8 cellular contexts compared by ENCODE assay signal in genomic region chr2:197209742-197210408, GRCh38.
DNase-seq lines count a peak whose midpoint lies in the region; ATAC-seq lines count a peak whose summit lies in the region.

No MANE protein-coding gene starts in this region.

- H3K36me3 Mint-ChIP-seq in CD4-positive, alpha-beta memory T cell = peaks cover 3 to 32% of the 10 kb centered on the region in 2 donors

- H3K4me3 Mint-ChIP-seq in CD4-positive, alpha-beta memory T cell = peak overlapping the region; percentile 38 to 88 (median 74)

- H3K27ac Mint-ChIP-seq in CD4-positive, alpha-beta memory T cell = peak overlapping the region; percentile 88 to 100 (median 98)

- H3K27me3 Mint-ChIP-seq in CD4-positive, alpha-beta memory T cell = peaks cover 0 to 3% of the 10 kb centered on the region in 2 donors

- H3K4ac ChIP-seq in neuronal stem cell (ENCODE audit: low read length) = no peak overlapping the region

- WGBS in neuronal stem cell (ENCODE audit: extremely low coverage in 2 of 2, insufficient read length in 2 of 2, insufficient replicate concordance in 1 of 2), 2 donors = no CpG with 5 or more reads among the region's 6 CpGs

- no peak overlapping the region for H2AFZ ChIP-seq in neuronal stem cell (ENCODE audit: low read length)

- H3K9me3 Mint-ChIP-seq in CD4-positive, alpha-beta memory T cell = no peaks in the 10 kb centered on the region

- H4K91ac ChIP-seq in neuronal stem cell (ENCODE audit: low read depth, low read length, poor library complexity) = no peak overlapping the region

- no peaks in the 10 kb centered on the region for H3K27me3 ChIP-seq in CD4-positive, alpha-beta memory T cell (ENCODE audit: insufficient read depth, low read length)
- H3K27me3 ChIP-seq in neuronal stem cell (ENCODE audit: control insufficient read depth in 3 of 3, insufficient read depth in 3 of 3, low read depth in 1 of 3, low read length in 3 of 3) = no peaks in the 10 kb centered on the region

- H4K8ac ChIP-seq in neuronal stem cell (ENCODE audit: low read depth, low read length) = no peak overlapping the region

- peaks cover 100% of the 10 kb centered on the region for H3K4me1 ChIP-seq in CD4-positive, alpha-beta memory T cell (ENCODE audit: insufficient read depth, low read length)
- H3K4me1 ChIP-seq in neuronal stem cell (ENCODE audit: control insufficient read depth in 2 of 2, insufficient read depth in 1 of 2, low read depth in 1 of 2, low read length in 2 of 2) = peaks cover 0 to 4% of the 10 kb centered on the region in 2 donors

- no peak overlapping the region for H3K14ac ChIP-seq in neuronal stem cell (ENCODE audit: low read length)

- peak in 4 of 5 donors; percentile 37 to 86 (median 40) for DNase-seq in CD4-positive, alpha-beta memory T cell
- peak; percentile 22 for DNase-seq in MV-4-11 (lab: John Stamatoyannopoulos, UW)
- peak; percentile 63 for DNase-seq in astrocyte of the hippocampus (ENCODE audit: low read depth, low spot score)
- DNase-seq in stimulated activated CD4-positive, alpha-beta T cell treated with anti-CD3 and anti-CD28 coated beads, Interleukin-4, amount 100 ng/mL, for 1 hour = peak; percentile 23
- DNase-seq in HPDE6-E6E7 (ENCODE audit: extremely low spot score) = no peak
- DNase-seq in neuronal stem cell (ENCODE audit: low spot score) = no peak
- no peak for DNase-seq in NCI-H2227 (lab: John Stamatoyannopoulos, UW; ENCODE audit: unreplicated experiment)

- H2BK5ac ChIP-seq in neuronal stem cell (ENCODE audit: low read length) = no peak overlapping the region

- no peak overlapping the region for H3K9ac ChIP-seq in neuronal stem cell (ENCODE audit: low read depth, low read length, poor library complexity)

- POLR2A ChIA-PET in CD4-positive, alpha-beta memory T cell (lab: Charles Lee; ENCODE audit: partially characterized antibody) = interaction anchor here (0.5 to 55.3 kb wide), 7 partner anchors 2 to 133 kb away, joined by 3 to 1394 read pairs (median 6); partner anchors contain the start of gene ANKRD44

- peak overlapping the region in 1 of 2 donors; percentile 12 for H3K4me3 ChIP-seq in CD4-positive, alpha-beta memory T cell (ENCODE audit: low read length in 2 of 2)
- H3K4me3 ChIP-seq in neuronal stem cell (ENCODE audit: low read length in 2 of 2) = no peak overlapping the region

- H2AK5ac ChIP-seq in neuronal stem cell (ENCODE audit: low read depth, low read length) = no peak overlapping the region

- H2BK15ac ChIP-seq in neuronal stem cell (ENCODE audit: low read length) = no peak overlapping the region

- intact Hi-C loops in CD4-positive, alpha-beta memory T cell (cut with micrococcal nuclease) = loop anchor here (1.0 kb wide), 1 partner anchor 11 kb away; no protein-coding TSS in a partner anchor

- H3K18ac ChIP-seq in neuronal stem cell (ENCODE audit: low read length) = no peak overlapping the region

- H3K36me3 ChIP-seq in CD4-positive, alpha-beta memory T cell (ENCODE audit: insufficient read depth, low read length) = no peaks in the 10 kb centered on the region
- no peaks in the 10 kb centered on the region for H3K36me3 ChIP-seq in neuronal stem cell (replicated peaks in 1 of 2; ENCODE audit: control insufficient read depth in 2 of 2, insufficient read depth in 2 of 2, low read length in 2 of 2)

- peaks cover 84 to 100% (median 93%) of the 10 kb centered on the region in 4 donors for H3K4me1 Mint-ChIP-seq in CD4-positive, alpha-beta memory T cell

- no peak overlapping the region for H3K23ac ChIP-seq in neuronal stem cell (ENCODE audit: low read depth, low read length, poor library complexity)

- H2BK12ac ChIP-seq in neuronal stem cell (ENCODE audit: low read length) = no peak overlapping the region

- CTCF ChIA-PET in CD4-positive, alpha-beta memory T cell (lab: Charles Lee; ENCODE audit: partially characterized antibody) = interaction anchor here (0.9 to 9.2 kb wide), 12 partner anchors 11 to 100 kb away, joined by 3 to 97 read pairs (median 6); partner anchors contain the start of gene ANKRD44

- peak overlapping the region; percentile 68 for H3K27ac ChIP-seq in CD4-positive, alpha-beta memory T cell (ENCODE audit: low read depth, low read length)
- H3K27ac ChIP-seq in neuronal stem cell (replicated peaks; ENCODE audit: low read length) = no peak overlapping the region

- no peak overlapping the region for H2BK120ac ChIP-seq in neuronal stem cell (ENCODE audit: low read depth, low read length)

- no peaks in the 10 kb centered on the region for H3K79me1 ChIP-seq in neuronal stem cell (ENCODE audit: low read depth, low read length)

- H3K4me2 ChIP-seq in neuronal stem cell (ENCODE audit: insufficient read depth, low read length, poor library complexity, severe bottlenecking) = no peak overlapping the region

- H3K9me3 ChIP-seq in CD4-positive, alpha-beta memory T cell (ENCODE audit: control insufficient read depth in 1 of 2, low read length in 2 of 2) = no peaks in the 10 kb centered on the region
- no peaks in the 10 kb centered on the region for H3K9me3 ChIP-seq in neuronal stem cell (replicated peaks in 1 of 2; ENCODE audit: control insufficient read depth in 2 of 2, insufficient read depth in 1 of 2, low read depth in 1 of 2, low read length in 2 of 2)

- peak; percentile 33 for ATAC-seq in GM21515 (IDR thresholded peaks at IDR 0.05; ENCODE audit: unreplicated experiment)

Comparison
In these comparisons a context has a peak if more than half of its experiments do, and no peak if none do; other contexts are left out.
1. DNase-seq: peak in CD4-positive, alpha-beta memory T cell (4 of 5), MV-4-11 (single experiment), astrocyte of the hippocampus (single experiment) and stimulated activated CD4-positive, alpha-beta T cell treated with anti-CD3 and anti-CD28 coated beads, Interleukin-4, amount 100 ng/mL, for 1 hour (single experiment); none in HPDE6-E6E7 (single experiment), neuronal stem cell (single experiment) and NCI-H2227 (single experiment).